Comparison of ENCODE assay signal across 8 cellular contexts in the genomic region with DNA sequence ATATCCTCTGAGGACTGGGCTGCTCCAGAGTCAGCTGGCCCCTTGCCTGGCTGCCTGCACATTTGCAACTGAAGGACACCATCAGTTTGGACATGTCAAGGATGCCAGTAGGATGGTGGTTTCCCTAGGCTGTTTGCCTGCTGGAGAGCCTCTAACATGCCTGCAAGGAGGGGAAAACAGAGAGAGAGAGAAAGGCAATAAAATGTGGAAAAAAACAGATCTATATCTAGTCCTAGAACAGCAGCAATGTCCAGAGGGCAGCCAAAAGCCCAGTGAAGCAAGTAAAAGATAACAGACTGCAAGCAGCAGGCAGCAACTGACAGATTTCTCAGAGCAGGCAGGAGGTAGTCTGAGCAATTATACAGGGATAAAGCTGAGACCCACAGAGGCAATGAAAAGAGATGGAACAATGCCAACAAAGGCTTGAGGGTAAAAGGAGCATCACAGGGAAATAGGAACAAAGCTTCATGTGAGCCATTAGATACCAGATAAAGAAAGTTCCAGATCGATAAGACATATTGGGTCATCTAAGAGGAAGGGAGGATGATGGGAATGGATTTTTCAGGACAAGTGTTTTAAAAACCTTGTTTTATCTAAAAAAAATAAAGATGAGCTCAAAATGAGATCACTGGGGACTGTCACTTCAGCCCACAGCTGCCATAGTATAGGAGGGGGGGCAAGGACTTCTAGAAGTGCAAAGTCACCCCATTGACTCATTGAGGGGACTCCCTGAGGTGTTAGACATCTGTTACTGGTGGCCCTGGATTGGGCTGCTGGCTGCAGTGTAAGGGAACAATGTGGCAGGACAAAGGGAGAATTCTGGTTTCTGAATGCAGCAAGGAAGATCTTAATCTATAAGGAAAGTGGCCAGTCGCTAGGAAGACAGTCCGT. TPM values are rescaled to one million over a fixed set of nuclear protein-coding genes. Genes with fewer than 3 reads are reported as not detected.
A peak's percentile ranks its signal among the peaks of the same experiment; 100 is the strongest.
DNase-seq lines count a peak whose midpoint lies in the region; ATAC-seq and TF ChIP-seq lines count a peak whose summit lies in the region.

No MANE protein-coding gene starts in this region.

- H3K4me3 ChIP-seq in esophagus muscularis mucosa (no peak overlapping the region), sigmoid colon (no peak overlapping the region)

- no peak for ATAC-seq in GM21529 (IDR thresholded peaks at IDR 0.05; ENCODE audit: unreplicated experiment)

- CTCF ChIA-PET in HEK293T (lab: Yijun Ruan, JAX), result interaction anchor here (0.5 to 1.9 kb wide), 2 partner anchors 114 to 648 kb away, joined by 3 to 9 read pairs; no protein-coding TSS in a partner anchor

- H3K9me3 ChIP-seq in esophagus muscularis mucosa, result no peaks in the 10 kb centered on the region
- no peaks in the 10 kb centered on the region for H3K9me3 ChIP-seq in sigmoid colon

- peak overlapping the region in 2 of 4 donors; percentile 19 to 43 for H3K27ac ChIP-seq in esophagus muscularis mucosa (replicated peaks in 1 of 4)
- peak overlapping the region; percentile 5 to 63 (median 50) for H3K27ac ChIP-seq in sigmoid colon

- no peaks in the 10 kb centered on the region for H3K36me3 ChIP-seq in esophagus muscularis mucosa
- no peaks in the 10 kb centered on the region for H3K36me3 ChIP-seq in sigmoid colon

- TF ChIP-seq EP300 in esophagus muscularis mucosa (IDR thresholded peaks at IDR 0.05) (no peak), sigmoid colon (IDR thresholded peaks at IDR 0.05) (no peak)

- POLR2A ChIA-PET in HEK293T (lab: Yijun Ruan, JAX), result interaction anchor here (2.0 kb wide), 1 partner anchor 39 kb away, joined by 15 read pairs; a partner anchor contains a TSS

- TF ChIP-seq CTCF in esophagus muscularis mucosa (IDR thresholded peaks at IDR 0.05) (no peak), sigmoid colon (IDR thresholded peaks at IDR 0.05) (no peak)

- H3K27me3 ChIP-seq in esophagus muscularis mucosa (no peaks in the 10 kb centered on the region), sigmoid colon (no peaks in the 10 kb centered on the region)

- H3K4me1 ChIP-seq in esophagus muscularis mucosa, result peaks cover 20 to 29% (median 24%) of the 10 kb centered on the region in 4 donors
- H3K4me1 ChIP-seq in sigmoid colon, result peaks cover 0 to 27% (median 23%) of the 10 kb centered on the region in 4 donors

- intact Hi-C loops in esophagus muscularis mucosa (cut with DNase I), result no loop called here
- intact Hi-C loops in sigmoid colon (cut with DNase I), result no loop called here

- TF ChIP-seq POLR2A in esophagus muscularis mucosa (IDR thresholded peaks at IDR 0.05; ENCODE audit: low read depth) (no peak), sigmoid colon (IDR thresholded peaks at IDR 0.05) (no peak)

- DNase-seq in HEK293T (ENCODE audit: extremely low spot score) (peak; percentile 52), NCI-H446 treated with DMSO at 0.1 percent for 48 hours (lab: John Stamatoyannopoulos, UW) (peak; percentile 98), esophagus muscularis mucosa (ENCODE audit: extremely low spot score) (peak; percentile 88), sigmoid colon (no peak), mesenteric fat pad (ENCODE audit: low spot score) (no peak), COLO668 (lab: John Stamatoyannopoulos, UW; ENCODE audit: unreplicated experiment) (no peak)
- DNase-seq in activated T-cell treated with anti-CD3 and anti-CD28 coated beads, Interleukin-2, amount 50 U/mL, for 1 hour, result no peak

- 59% methylated on average over 3 of the region's 3 CpGs for WGBS in esophagus muscularis mucosa
- WGBS in sigmoid colon, 2 donors, result 56 to 74% methylated on average over 3 of the region's 3 CpGs

TF ChIP-seq in HEK293T, 16 proteins besides CTCF, POLR2A, EP300 and RAD21:
- TF ChIP-seq SUZ12 (IDR thresholded peaks at IDR 0.05) (no peak), ZNF384 (IDR thresholded peaks at IDR 0.05) (peak; percentile 33; the same call in 1 of the 2 replicates), ELF4 (IDR thresholded peaks at IDR 0.05) (no peak), CTBP1 (IDR thresholded peaks at IDR 0.05; ENCODE audit: borderline replicate concordance) (0 out of 2 replicates have a peak, but pooled peaks have one; percentile 50), SP1 (IDR thresholded peaks at IDR 0.05) (no peak), NFRKB (IDR thresholded peaks at IDR 0.05) (no peak)

RNA-seq across cellular contexts. Expression of a gene that starts 38.6 kb away (rescaled TPM):
- total RNA-seq in esophagus muscularis mucosa, result 10 to 100 TPM; 51.1 to 80.8 (median 66.5) TPM
- 10 to 100 TPM; 16.9 to 23.6 (median 19.7) TPM for total RNA-seq in sigmoid colon
- 10 to 100 TPM; 33.3 to 60.8 (median 49.9) TPM for polyA plus RNA-seq in sigmoid colon
- 110 TPM for total RNA-seq in mesenteric fat pad

Comparison
In these comparisons a context has a peak if more than half of its experiments do, and no peak if none do; other contexts are left out.
1. DNase-seq: peak in HEK293T (single experiment), NCI-H446 treated with DMSO at 0.1 percent for 48 hours (single experiment) and esophagus muscularis mucosa (single experiment); none in sigmoid colon (single experiment), activated T-cell treated with anti-CD3 and anti-CD28 coated beads, Interleukin-2, amount 50 U/mL, for 1 hour (single experiment), mesenteric fat pad (single experiment) and COLO668 (single experiment).